1 cellular context compared by ENCODE assay signal in genomic region chr17:46822388-46822921, GRCh38.
TF ChIP-seq lines count a peak whose summit lies in the region.

No MANE protein-coding gene starts in this region.

TF ChIP-seq in WTC11, 78 proteins besides CTCF, POLR2A, EP300 and RAD21 (continued from another document):
- TF ChIP-seq ATF2 (CRISPR knock-in tag; IDR thresholded peaks at IDR 0.05; ENCODE audit: borderline replicate concordance, low read depth), result no peak
- no peak for TF ChIP-seq ZNF512 (CRISPR knock-in tag; IDR thresholded peaks at IDR 0.05; ENCODE audit: borderline replicate concordance)
- TF ChIP-seq ZSCAN18 (CRISPR knock-in tag; IDR thresholded peaks at IDR 0.05), result peak; percentile 58; the same call in 1 of the 2 replicates
- TF ChIP-seq GTF2I (CRISPR knock-in tag; conservative IDR thresholded peaks at IDR 0.05), result peak; percentile 4; the same call in 1 of the 2 replicates
- peak; percentile 81; the same call in 1 of the 2 replicates for TF ChIP-seq ZNF416 (CRISPR knock-in tag; IDR thresholded peaks at IDR 0.05)
- no peak for TF ChIP-seq MLX (CRISPR knock-in tag; IDR thresholded peaks at IDR 0.05)
- TF ChIP-seq NR1H2 (CRISPR knock-in tag; IDR thresholded peaks at IDR 0.05), result no peak
- 0 out of 2 replicates have a peak, but pooled peaks have one; percentile 4 for TF ChIP-seq ZNF396 (CRISPR knock-in tag; IDR thresholded peaks at IDR 0.05; ENCODE audit: borderline replicate concordance)
- no peak for TF ChIP-seq CREB1 (CRISPR knock-in tag; IDR thresholded peaks at IDR 0.05)
- no peak for TF ChIP-seq ELF4 (CRISPR knock-in tag; IDR thresholded peaks at IDR 0.05; ENCODE audit: low read depth)
- no peak for TF ChIP-seq TP53 (CRISPR knock-in tag; IDR thresholded peaks at IDR 0.05)
- peak; percentile 76; the same call in 1 of the 2 replicates for TF ChIP-seq MXD4 (CRISPR knock-in tag; IDR thresholded peaks at IDR 0.05; ENCODE audit: borderline replicate concordance)
- TF ChIP-seq GRHL2 (CRISPR knock-in tag; IDR thresholded peaks at IDR 0.05; ENCODE audit: insufficient replicate concordance, severe bottlenecking), result no peak
- peak; percentile 37; the same call in 1 of the 2 replicates for TF ChIP-seq ETV6 (CRISPR knock-in tag; IDR thresholded peaks at IDR 0.05)
- no peak for TF ChIP-seq FOXP4 (CRISPR knock-in tag; IDR thresholded peaks at IDR 0.05)
